In the genomic region with DNA sequence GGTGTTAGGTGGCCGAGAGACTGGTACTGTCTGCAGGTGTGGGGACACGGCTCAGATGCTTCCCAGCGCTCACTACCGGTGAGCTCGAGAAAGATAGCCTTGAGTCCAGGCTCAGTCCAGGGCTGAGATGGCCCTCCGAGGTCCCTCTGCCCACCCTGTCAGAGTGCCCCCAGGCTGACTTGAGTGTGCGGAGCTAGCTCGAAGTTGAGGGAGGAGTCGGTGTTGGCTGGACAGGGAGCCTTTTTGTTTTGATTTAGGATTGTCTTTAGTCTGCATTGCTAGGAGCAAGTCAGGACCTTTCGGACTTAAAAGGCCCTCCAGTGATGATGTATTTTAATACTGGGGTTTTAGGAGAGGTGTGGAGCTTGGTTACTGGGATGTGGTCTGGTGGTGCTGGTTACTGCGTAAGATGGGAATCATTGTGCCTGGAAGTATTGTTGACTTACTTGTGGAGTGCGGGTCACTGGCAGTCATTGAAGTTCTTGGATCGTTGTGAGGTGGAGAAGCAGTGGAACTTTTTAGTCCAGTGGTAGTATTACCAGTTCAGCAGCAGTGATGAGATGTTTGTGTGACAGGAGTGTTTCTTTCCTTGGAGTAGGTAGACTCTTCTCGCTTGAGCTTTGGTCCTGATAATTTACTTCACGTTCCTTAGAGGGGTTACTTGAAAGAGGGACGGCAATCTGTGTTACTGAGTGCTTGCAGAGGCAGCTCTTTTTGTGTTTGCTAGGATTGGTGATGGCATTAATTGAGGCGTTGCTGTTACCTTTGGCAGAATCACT, we compare ENCODE assay signal across 1 cellular context.
TF ChIP-seq lines count a peak whose summit lies in the region.

No MANE protein-coding gene starts in this region.

TF ChIP-seq in GM12878, 131 proteins besides CTCF, POLR2A, EP300 and RAD21:
- no peak for TF ChIP-seq SIX5 (IDR thresholded peaks at IDR 0.05; ENCODE audit: low read depth, low read length, severe bottlenecking)
- TF ChIP-seq, protein P1, sequence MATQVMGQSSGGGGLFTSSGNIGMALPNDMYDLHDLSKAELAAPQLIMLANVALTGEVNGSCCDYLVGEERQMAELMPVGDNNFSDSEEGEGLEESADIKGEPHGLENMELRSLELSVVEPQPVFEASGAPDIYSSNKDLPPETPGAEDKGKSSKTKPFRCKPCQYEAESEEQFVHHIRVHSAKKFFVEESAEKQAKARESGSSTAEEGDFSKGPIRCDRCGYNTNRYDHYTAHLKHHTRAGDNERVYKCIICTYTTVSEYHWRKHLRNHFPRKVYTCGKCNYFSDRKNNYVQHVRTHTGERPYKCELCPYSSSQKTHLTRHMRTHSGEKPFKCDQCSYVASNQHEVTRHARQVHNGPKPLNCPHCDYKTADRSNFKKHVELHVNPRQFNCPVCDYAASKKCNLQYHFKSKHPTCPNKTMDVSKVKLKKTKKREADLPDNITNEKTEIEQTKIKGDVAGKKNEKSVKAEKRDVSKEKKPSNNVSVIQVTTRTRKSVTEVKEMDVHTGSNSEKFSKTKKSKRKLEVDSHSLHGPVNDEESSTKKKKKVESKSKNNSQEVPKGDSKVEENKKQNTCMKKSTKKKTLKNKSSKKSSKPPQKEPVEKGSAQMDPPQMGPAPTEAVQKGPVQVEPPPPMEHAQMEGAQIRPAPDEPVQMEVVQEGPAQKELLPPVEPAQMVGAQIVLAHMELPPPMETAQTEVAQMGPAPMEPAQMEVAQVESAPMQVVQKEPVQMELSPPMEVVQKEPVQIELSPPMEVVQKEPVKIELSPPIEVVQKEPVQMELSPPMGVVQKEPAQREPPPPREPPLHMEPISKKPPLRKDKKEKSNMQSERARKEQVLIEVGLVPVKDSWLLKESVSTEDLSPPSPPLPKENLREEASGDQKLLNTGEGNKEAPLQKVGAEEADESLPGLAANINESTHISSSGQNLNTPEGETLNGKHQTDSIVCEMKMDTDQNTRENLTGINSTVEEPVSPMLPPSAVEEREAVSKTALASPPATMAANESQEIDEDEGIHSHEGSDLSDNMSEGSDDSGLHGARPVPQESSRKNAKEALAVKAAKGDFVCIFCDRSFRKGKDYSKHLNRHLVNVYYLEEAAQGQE (IDR thresholded peaks at IDR 0.05; ENCODE audit: low read depth, low read length) = no peak
- no peak for TF ChIP-seq SMC3 (IDR thresholded peaks at IDR 0.05; ENCODE audit: borderline replicate concordance, low read length)
- TF ChIP-seq FOXM1 (IDR thresholded peaks at IDR 0.05; ENCODE audit: low read depth, low read length) = no peak
- no peak for TF ChIP-seq GATAD2B (conservative IDR thresholded peaks at IDR 0.05; ENCODE audit: low read depth)
- TF ChIP-seq, protein P2, sequence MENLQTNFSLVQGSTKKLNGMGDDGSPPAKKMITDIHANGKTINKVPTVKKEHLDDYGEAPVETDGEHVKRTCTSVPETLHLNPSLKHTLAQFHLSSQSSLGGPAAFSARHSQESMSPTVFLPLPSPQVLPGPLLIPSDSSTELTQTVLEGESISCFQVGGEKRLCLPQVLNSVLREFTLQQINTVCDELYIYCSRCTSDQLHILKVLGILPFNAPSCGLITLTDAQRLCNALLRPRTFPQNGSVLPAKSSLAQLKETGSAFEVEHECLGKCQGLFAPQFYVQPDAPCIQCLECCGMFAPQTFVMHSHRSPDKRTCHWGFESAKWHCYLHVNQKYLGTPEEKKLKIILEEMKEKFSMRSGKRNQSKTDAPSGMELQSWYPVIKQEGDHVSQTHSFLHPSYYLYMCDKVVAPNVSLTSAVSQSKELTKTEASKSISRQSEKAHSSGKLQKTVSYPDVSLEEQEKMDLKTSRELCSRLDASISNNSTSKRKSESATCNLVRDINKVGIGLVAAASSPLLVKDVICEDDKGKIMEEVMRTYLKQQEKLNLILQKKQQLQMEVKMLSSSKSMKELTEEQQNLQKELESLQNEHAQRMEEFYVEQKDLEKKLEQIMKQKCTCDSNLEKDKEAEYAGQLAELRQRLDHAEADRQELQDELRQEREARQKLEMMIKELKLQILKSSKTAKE (IDR thresholded peaks at IDR 0.05; ENCODE audit: low read depth, poor library complexity, severe bottlenecking) = no peak
- TF ChIP-seq, protein P3, sequence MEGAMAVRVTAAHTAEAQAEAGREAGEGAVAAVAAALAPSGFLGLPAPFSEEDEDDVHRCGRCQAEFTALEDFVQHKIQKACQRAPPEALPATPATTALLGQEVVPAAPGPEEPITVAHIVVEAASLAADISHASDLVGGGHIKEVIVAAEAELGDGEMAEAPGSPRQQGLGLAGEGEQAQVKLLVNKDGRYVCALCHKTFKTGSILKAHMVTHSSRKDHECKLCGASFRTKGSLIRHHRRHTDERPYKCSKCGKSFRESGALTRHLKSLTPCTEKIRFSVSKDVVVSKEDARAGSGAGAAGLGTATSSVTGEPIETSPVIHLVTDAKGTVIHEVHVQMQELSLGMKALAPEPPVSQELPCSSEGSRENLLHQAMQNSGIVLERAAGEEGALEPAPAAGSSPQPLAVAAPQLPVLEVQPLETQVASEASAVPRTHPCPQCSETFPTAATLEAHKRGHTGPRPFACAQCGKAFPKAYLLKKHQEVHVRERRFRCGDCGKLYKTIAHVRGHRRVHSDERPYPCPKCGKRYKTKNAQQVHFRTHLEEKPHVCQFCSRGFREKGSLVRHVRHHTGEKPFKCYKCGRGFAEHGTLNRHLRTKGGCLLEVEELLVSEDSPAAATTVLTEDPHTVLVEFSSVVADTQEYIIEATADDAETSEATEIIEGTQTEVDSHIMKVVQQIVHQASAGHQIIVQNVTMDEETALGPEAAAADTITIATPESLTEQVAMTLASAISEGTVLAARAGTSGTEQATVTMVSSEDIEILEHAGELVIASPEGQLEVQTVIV (IDR thresholded peaks at IDR 0.05; ENCODE audit: borderline replicate concordance, partially characterized antibody) = no peak
TF ChIP-seq in GM12878: peak in this region for 0.
